In the genomic region with DNA sequence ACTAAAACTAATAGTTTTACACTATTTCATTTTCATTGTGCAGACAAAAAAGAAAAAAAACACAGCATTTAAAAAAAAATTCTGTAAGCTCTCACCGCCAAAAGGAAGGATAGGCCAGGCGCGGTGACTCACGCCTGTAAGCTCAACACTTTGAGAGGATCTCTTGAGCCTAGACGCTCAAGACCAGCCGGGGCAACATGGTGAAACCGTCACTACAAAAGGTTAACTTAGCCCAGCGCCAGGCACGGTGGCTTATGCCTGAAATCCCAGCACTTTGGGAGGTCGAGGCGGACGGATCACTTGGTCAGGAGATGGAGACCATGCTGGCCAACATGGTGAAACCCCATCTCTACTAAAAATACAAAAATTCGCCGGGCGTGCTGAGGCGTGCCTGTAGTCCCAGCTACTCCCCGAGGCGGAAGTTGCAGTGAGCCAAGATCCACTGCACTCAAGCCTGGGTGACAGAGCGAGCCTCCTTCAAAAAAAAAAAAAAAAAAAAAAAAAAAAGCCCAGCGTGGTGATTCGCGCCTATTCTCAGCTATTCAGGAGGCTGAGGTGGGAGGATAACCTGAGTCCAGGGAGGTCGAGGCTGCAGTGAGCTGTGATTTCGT, we compare ENCODE assay signal across 1 cellular context.
TF ChIP-seq lines count a peak whose summit lies in the region.

No MANE protein-coding gene starts in this region.

TF ChIP-seq in HEK293, 187 proteins besides CTCF, POLR2A, EP300 and RAD21 (continued from another document):
- TF ChIP-seq, protein P1, sequence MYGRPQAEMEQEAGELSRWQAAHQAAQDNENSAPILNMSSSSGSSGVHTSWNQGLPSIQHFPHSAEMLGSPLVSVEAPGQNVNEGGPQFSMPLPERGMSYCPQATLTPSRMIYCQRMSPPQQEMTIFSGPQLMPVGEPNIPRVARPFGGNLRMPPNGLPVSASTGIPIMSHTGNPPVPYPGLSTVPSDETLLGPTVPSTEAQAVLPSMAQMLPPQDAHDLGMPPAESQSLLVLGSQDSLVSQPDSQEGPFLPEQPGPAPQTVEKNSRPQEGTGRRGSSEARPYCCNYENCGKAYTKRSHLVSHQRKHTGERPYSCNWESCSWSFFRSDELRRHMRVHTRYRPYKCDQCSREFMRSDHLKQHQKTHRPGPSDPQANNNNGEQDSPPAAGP (tag by site-specific recombination; IDR thresholded peaks at IDR 0.05): peak; percentile 53; the same call in 1 of the 2 replicates
- TF ChIP-seq ZBTB8A (tag by site-specific recombination; IDR thresholded peaks at IDR 0.05) (peak; percentile 83), SETDB1 (IDR thresholded peaks at IDR 0.05; ENCODE audit: insufficient read length, low read length) (peak; percentile 32)
